20 cellular contexts compared by ENCODE assay signal in the genomic region with DNA sequence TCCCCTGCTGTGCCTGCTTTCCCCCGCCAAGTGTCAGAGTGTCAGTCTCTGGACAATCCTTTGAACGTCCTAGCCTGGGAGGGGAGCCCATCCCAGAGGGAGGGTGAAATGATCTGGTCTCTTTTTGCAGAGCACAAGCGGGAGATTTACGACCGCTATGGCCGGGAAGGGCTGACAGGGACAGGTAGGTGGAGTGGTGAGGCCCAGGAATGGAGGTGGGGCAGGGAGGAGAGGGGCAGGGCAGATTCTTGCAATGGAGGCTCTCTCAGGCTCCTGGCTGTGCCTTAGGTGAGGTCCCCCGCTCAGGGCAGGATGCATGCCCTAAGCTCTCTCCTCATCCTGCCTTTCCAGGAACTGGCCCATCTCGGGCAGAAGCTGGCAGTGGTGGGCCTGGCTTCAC. TPM values are rescaled to one million over a fixed set of nuclear protein-coding genes. Genes with fewer than 3 reads are reported as not detected.
DNase-seq lines count a peak whose midpoint lies in the region; ATAC-seq lines count a peak whose summit lies in the region.
"Had no signal": no experiment of that assay in that cellular context is flagged by ENCODE, and none has a peak within 500 bp of the region (broad histone marks: within the 10 kb centered on the region; RNA-seq: fewer than 3 reads in every experiment).

No MANE protein-coding gene starts in this region.

- H3K27ac Mint-ChIP-seq in stimulated activated naive CD8-positive, alpha-beta T cell treated with anti-CD3 and anti-CD28 coated beads, Interleukin-15, Interleukin-2, amounts not matched to agents 100 ng/mL and 50 ng/mL, for 24 hours = peak overlapping the region; percentile 31
- peak overlapping the region in 8 of 10 donors; percentile 26 to 100 (median 100) for H3K27ac Mint-ChIP-seq in naive thymus-derived CD8-positive, alpha-beta T cell

- no peak for ATAC-seq in stimulated activated naive CD8-positive, alpha-beta T cell treated with anti-CD3 and anti-CD28 coated beads, Interleukin-15, Interleukin-2, amounts not matched to agents 100 U/mL and 50 U/mL, for 24 hours
- ATAC-seq in naive thymus-derived CD8-positive, alpha-beta T cell = no peak
- ATAC-seq in HG03039 (IDR thresholded peaks at IDR 0.05; ENCODE audit: unreplicated experiment) = no peak
- no peak for ATAC-seq in HG03571 (IDR thresholded peaks at IDR 0.05; ENCODE audit: unreplicated experiment)
- ATAC-seq in HG03521 (IDR thresholded peaks at IDR 0.05; ENCODE audit: unreplicated experiment) = no peak
- ATAC-seq: sciatic nerve had no signal

- no peaks in the 10 kb centered on the region for H3K9me3 Mint-ChIP-seq in stimulated activated naive CD8-positive, alpha-beta T cell treated with anti-CD3 and anti-CD28 coated beads, Interleukin-15, Interleukin-2, amounts not matched to agents 100 ng/mL and 50 ng/mL, for 24 hours
- no peaks in the 10 kb centered on the region for H3K9me3 Mint-ChIP-seq in naive thymus-derived CD8-positive, alpha-beta T cell

- DNase-seq in stimulated activated naive CD8-positive, alpha-beta T cell treated with anti-CD3 and anti-CD28 coated beads, Interleukin-15, Interleukin-2, amounts not matched to agents 100 U/mL and 50 U/mL, for 24 hours = no peak
- no peak for DNase-seq in naive thymus-derived CD8-positive, alpha-beta T cell
- DNase-seq in stimulated activated naive CD4-positive, alpha-beta T cell (lab: John Stamatoyannopoulos, UW) = no peak
- DNase-seq: activated CD8-positive, alpha-beta memory T cell treated with anti-CD3 and anti-CD28 coated beads, Interleukin-2, amount 50 U/mL, for 48 hours; activated naive CD4-positive, alpha-beta T cell treated with anti-CD3 and anti-CD28 coated beads, Interleukin-2, amount 50 U/mL, for 16 hours; foreskin fibroblast; NCI-H1417 treated with DMSO at 0.1 percent for 48 hours; NCI-H226; NK-92 treated with Interleukin-12 subunit alpha and Interleukin-12 subunit beta, amount 100 ng/mL, for 24 hours; stimulated activated CD4-positive, alpha-beta T cell treated with anti-CD3 and anti-CD28 coated beads, Interleukin-4, amount 100 ng/mL, for 24 hours; T-helper 1 cell had no signal

- H3K4me1 Mint-ChIP-seq in stimulated activated naive CD8-positive, alpha-beta T cell treated with anti-CD3 and anti-CD28 coated beads, Interleukin-15, Interleukin-2, amounts not matched to agents 100 ng/mL and 50 ng/mL, for 24 hours (ENCODE audit: low read depth) = peaks cover 50% of the 10 kb centered on the region
- H3K4me1 Mint-ChIP-seq in naive thymus-derived CD8-positive, alpha-beta T cell = peaks cover 26 to 62% (median 57%) of the 10 kb centered on the region in 4 donors

- POLR2A ChIA-PET in naive thymus-derived CD8-positive, alpha-beta T cell (lab: Charles Lee) = interaction anchor here (1.8 to 6.9 kb wide), 3 partner anchors 10 to 30 kb away, joined by 5 to 170 read pairs (median 79); partner anchors contain the start of genes TUBA4A and TUBA4B

- no peaks in the 10 kb centered on the region for H3K27me3 Mint-ChIP-seq in stimulated activated naive CD8-positive, alpha-beta T cell treated with anti-CD3 and anti-CD28 coated beads, Interleukin-15, Interleukin-2, amounts not matched to agents 100 ng/mL and 50 ng/mL, for 24 hours
- peaks cover 0 to 2% (median 0%) of the 10 kb centered on the region in 5 donors for H3K27me3 Mint-ChIP-seq in naive thymus-derived CD8-positive, alpha-beta T cell

- no peak overlapping the region for H3K4me3 Mint-ChIP-seq in stimulated activated naive CD8-positive, alpha-beta T cell treated with anti-CD3 and anti-CD28 coated beads, Interleukin-15, Interleukin-2, amounts not matched to agents 100 ng/mL and 50 ng/mL, for 24 hours
- peak overlapping the region in 2 of 10 donors; percentile 26 to 28 for H3K4me3 Mint-ChIP-seq in naive thymus-derived CD8-positive, alpha-beta T cell

- H3K36me3 Mint-ChIP-seq in stimulated activated naive CD8-positive, alpha-beta T cell treated with anti-CD3 and anti-CD28 coated beads, Interleukin-15, Interleukin-2, amounts not matched to agents 100 ng/mL and 50 ng/mL, for 24 hours (ENCODE audit: low read depth) = peaks cover 27% of the 10 kb centered on the region
- peaks cover 4 to 52% (median 13%) of the 10 kb centered on the region in 3 donors for H3K36me3 Mint-ChIP-seq in naive thymus-derived CD8-positive, alpha-beta T cell

- peak overlapping the region; percentile 100 for H3K27ac ChIP-seq in cingulate gyrus (ENCODE audit: low read depth, low read length)

RNA-seq across cellular contexts. Expression of gene DNAJB2, which starts 2.4 kb away (rescaled TPM):
- total RNA-seq in naive thymus-derived CD8-positive, alpha-beta T cell = 100 to 1,000 TPM; 102 to 105 TPM
- 1 to 10 TPM; 5.0 to 6.6 (median 5.9) TPM for polyA plus RNA-seq in naive thymus-derived CD8-positive, alpha-beta T cell

RNA-seq across cellular contexts. Expression of gene PTPRN, which starts 27.6 kb away (rescaled TPM):
- not detected for total RNA-seq in naive thymus-derived CD8-positive, alpha-beta T cell
- under 1 TPM in 2 of 3 donors, not detected in 1; 0.27 to 0.31 TPM for polyA plus RNA-seq in naive thymus-derived CD8-positive, alpha-beta T cell

RNA-seq across cellular contexts. Expression of gene TUBA4A, which starts 27.9 kb away (rescaled TPM):
- 100 to 1,000 TPM; 143 to 144 TPM for total RNA-seq in naive thymus-derived CD8-positive, alpha-beta T cell
- polyA plus RNA-seq in naive thymus-derived CD8-positive, alpha-beta T cell = 100 to 1,000 TPM; 107 to 275 (median 122) TPM

RNA-seq across cellular contexts. Expression of gene TUBA4B, which starts 28.5 kb away (rescaled TPM):
- not detected for total RNA-seq in naive thymus-derived CD8-positive, alpha-beta T cell
- polyA plus RNA-seq in naive thymus-derived CD8-positive, alpha-beta T cell = not detected
- total RNA-seq: LHCN-M2, sciatic nerve, urinary bladder had no signal
- polyA plus RNA-seq: AG04450, urinary bladder had no signal

RNA-seq across cellular contexts. Expression of gene STK16, which starts 36.3 kb away (rescaled TPM):
- 10 to 100 TPM; 22.4 to 22.6 TPM for total RNA-seq in naive thymus-derived CD8-positive, alpha-beta T cell
- 10 to 100 TPM; 21.6 to 25.8 (median 23.7) TPM for polyA plus RNA-seq in naive thymus-derived CD8-positive, alpha-beta T cell
